ENCODE assay signal across 28 cellular contexts in the genomic region with DNA sequence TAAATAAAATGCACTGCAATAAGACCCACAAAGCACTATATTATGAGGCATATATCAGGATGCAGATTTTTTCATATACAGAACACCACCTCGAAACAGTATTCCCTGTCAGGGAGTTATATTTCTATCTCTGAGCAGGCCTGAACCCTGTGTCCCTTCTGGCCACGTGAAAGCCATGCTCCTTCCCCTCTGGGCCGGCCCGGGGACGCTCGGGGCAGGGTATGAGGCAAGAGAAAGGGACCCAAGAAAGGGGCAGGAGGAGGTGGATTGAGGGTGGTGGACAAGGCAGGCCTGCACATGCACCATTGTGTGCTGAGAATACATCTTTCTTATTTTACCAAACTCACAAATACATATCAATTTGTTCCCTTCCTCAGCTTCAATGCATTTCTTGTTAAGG.
"Had no signal": no experiment of that assay in that cellular context is flagged by ENCODE, and none has a peak within 500 bp of the region (broad histone marks: within the 10 kb centered on the region; RNA-seq: fewer than 3 reads in every experiment).

No MANE protein-coding gene starts in this region.

- H3K4me1 ChIP-seq: stomach, suprapubic skin, testis, thyroid gland, tibial artery, transverse colon, upper lobe of left lung, upper lobe of right lung, uterus, vagina had no signal

- H3K36me3 Mint-ChIP-seq: stimulated activated effector memory CD8-positive, alpha-beta T cell treated with anti-CD3 and anti-CD28 coated beads, Interleukin-12 subunit alpha, Interleukin-12 subunit beta, amount 100 ng/mL, for 72 hours; stimulated activated memory B cell treated with anti-CD40 and anti-IgM and Interleukin-4, amounts not matched to agents 10 μg/mL and 1 μg/mL and 100 μg/mL, for 72 hours; stimulated activated naive B cell treated with anti-CD40 and anti-IgM and Interleukin-4, amounts not matched to agents 10 μg/mL and 1 μg/mL and 100 μg/mL, for 72 hours; type B pancreatic cell had no signal

- H3K27ac Mint-ChIP-seq: stimulated activated effector memory CD8-positive, alpha-beta T cell treated with anti-CD3 and anti-CD28 coated beads, Interleukin-12 subunit alpha, Interleukin-12 subunit beta, amount 100 ng/mL, for 72 hours; stimulated activated memory B cell treated with anti-CD40 and anti-IgM and Interleukin-4, amounts not matched to agents 10 μg/mL and 1 μg/mL and 100 μg/mL, for 72 hours; stimulated activated naive B cell treated with anti-CD40 and anti-IgM and Interleukin-4, amounts not matched to agents 10 μg/mL and 1 μg/mL and 100 μg/mL, for 72 hours; stimulated activated naive CD8-positive, alpha-beta T cell treated with anti-CD3 and anti-CD28 coated beads, Interleukin-15, amount 100 ng/mL, for 72 hours; stimulated activated naive CD8-positive, alpha-beta T cell treated with anti-CD3 and anti-CD28 coated beads, Interleukin-15, Interleukin-2, amounts not matched to agents 100 ng/mL and 50 ng/mL, for 24 hours; type B pancreatic cell had no signal

- H3K36me3 ChIP-seq: stomach, suprapubic skin, thoracic aorta, thyroid gland, tibial artery, tibial nerve, transverse colon, upper lobe of left lung, upper lobe of right lung, uterus, vagina had no signal

- H3K27ac ChIP-seq: stomach, suprapubic skin, testis, thoracic aorta, thyroid gland, tibial artery, tibial nerve, transverse colon, upper lobe of left lung, upper lobe of right lung, uterus, vagina had no signal

- H3K9me3 ChIP-seq: stomach, suprapubic skin, testis, thoracic aorta, thyroid gland, tibial artery, tibial nerve, transverse colon, upper lobe of left lung, upper lobe of right lung, uterus, vagina had no signal

- H3K4me1 Mint-ChIP-seq: stimulated activated effector memory CD8-positive, alpha-beta T cell treated with anti-CD3 and anti-CD28 coated beads, Interleukin-12 subunit alpha, Interleukin-12 subunit beta, amount 100 ng/mL, for 72 hours; stimulated activated memory B cell treated with anti-CD40 and anti-IgM and Interleukin-4, amounts not matched to agents 10 μg/mL and 1 μg/mL and 100 μg/mL, for 72 hours; stimulated activated naive B cell treated with anti-CD40 and anti-IgM and Interleukin-4, amounts not matched to agents 10 μg/mL and 1 μg/mL and 100 μg/mL, for 72 hours; stimulated activated naive CD8-positive, alpha-beta T cell treated with anti-CD3 and anti-CD28 coated beads, Interleukin-15, amount 100 ng/mL, for 72 hours had no signal

- H3K4me3 ChIP-seq: stomach, suprapubic skin, testis, thoracic aorta, thyroid gland, tibial artery, tibial nerve, transverse colon, upper lobe of left lung, upper lobe of right lung, uterus, vagina had no signal

- H3K27me3 ChIP-seq: stomach, suprapubic skin, testis, thyroid gland, tibial artery, tibial nerve, transverse colon, upper lobe of left lung, upper lobe of right lung, uterus, vagina had no signal

- H3K9me3 Mint-ChIP-seq: stimulated activated naive CD8-positive, alpha-beta T cell treated with anti-CD3 and anti-CD28 coated beads, Interleukin-15, amount 100 ng/mL, for 72 hours; stimulated activated naive CD8-positive, alpha-beta T cell treated with anti-CD3 and anti-CD28 coated beads, Interleukin-15, Interleukin-2, amounts not matched to agents 100 ng/mL and 50 ng/mL, for 24 hours; type B pancreatic cell had no signal

- H3K27me3 Mint-ChIP-seq: stimulated activated memory B cell treated with anti-CD40 and anti-IgM and Interleukin-4, amounts not matched to agents 10 μg/mL and 1 μg/mL and 100 μg/mL, for 72 hours; stimulated activated naive B cell treated with anti-CD40 and anti-IgM and Interleukin-4, amounts not matched to agents 10 μg/mL and 1 μg/mL and 100 μg/mL, for 72 hours; stimulated activated naive CD8-positive, alpha-beta T cell treated with anti-CD3 and anti-CD28 coated beads, Interleukin-15, amount 100 ng/mL, for 72 hours had no signal

- DNase-seq: stimulated activated CD4-positive, alpha-beta T cell treated with anti-CD3 and anti-CD28 coated beads, Interleukin-2, amount 100 ng/mL, for 48 hours; stimulated activated CD4-positive, alpha-beta T cell treated with anti-CD3 and anti-CD28 coated beads, Interleukin-4, amount 100 ng/mL, for 1 hour; stimulated activated CD4-positive, alpha-beta T cell treated with anti-CD3 and anti-CD28 coated beads, Interleukin-4, amount 100 ng/mL, for 24 hours; stimulated activated CD4-positive, alpha-beta T cell treated with anti-CD3 and anti-CD28 coated beads, Interleukin-4, amount 100 ng/mL, for 4 hours; stimulated activated CD8-positive, alpha-beta memory T cell treated with anti-CD3 and anti-CD28 coated beads, Interleukin-4, amount 100 ng/mL, for 48 hours; stimulated activated naive B cell treated with anti-CD40 and anti-IgM and Interleukin-4, amounts not matched to agents 10 μg/mL and 1 μg/mL and 100 μg/mL, for 72 hours; stimulated activated naive CD4-positive, alpha-beta T cell; stimulated activated naive CD4-positive, alpha-beta T cell treated with Interleukin-2 at 50 U/mL for 16 hours; stimulated activated naive CD8-positive, alpha-beta T cell treated with anti-CD3 and anti-CD28 coated beads, Interleukin-15, amount 100 ng/mL, for 72 hours; stimulated activated naive CD8-positive, alpha-beta T cell treated with anti-CD3 and anti-CD28 coated beads, Interleukin-15, Interleukin-2, amounts not matched to agents 100 U/mL and 50 U/mL, for 24 hours; stomach; substantia nigra; testis; thyroid gland; tibial artery; transverse colon; trophoblast cell; upper lobe of right lung; uterus had no signal

- H3K4me3 Mint-ChIP-seq: stimulated activated effector memory CD8-positive, alpha-beta T cell treated with anti-CD3 and anti-CD28 coated beads, Interleukin-12 subunit alpha, Interleukin-12 subunit beta, amount 100 ng/mL, for 72 hours; stimulated activated memory B cell treated with anti-CD40 and anti-IgM and Interleukin-4, amounts not matched to agents 10 μg/mL and 1 μg/mL and 100 μg/mL, for 72 hours; stimulated activated naive B cell treated with anti-CD40 and anti-IgM and Interleukin-4, amounts not matched to agents 10 μg/mL and 1 μg/mL and 100 μg/mL, for 72 hours; stimulated activated naive CD8-positive, alpha-beta T cell treated with anti-CD3 and anti-CD28 coated beads, Interleukin-15, amount 100 ng/mL, for 72 hours; stimulated activated naive CD8-positive, alpha-beta T cell treated with anti-CD3 and anti-CD28 coated beads, Interleukin-15, Interleukin-2, amounts not matched to agents 100 ng/mL and 50 ng/mL, for 24 hours; type B pancreatic cell had no signal

- ATAC-seq: stimulated activated effector memory CD8-positive, alpha-beta T cell treated with anti-CD3 and anti-CD28 coated beads, Interleukin-12 subunit alpha, Interleukin-12 subunit beta, amount 100 ng/mL, for 72 hours; stimulated activated memory B cell treated with anti-CD40 and anti-IgM and Interleukin-4, amounts not matched to agents 10 μg/mL and 1 μg/mL and 100 μg/mL, for 72 hours; stimulated activated naive B cell treated with anti-CD40 and anti-IgM and Interleukin-4, amounts not matched to agents 10 μg/mL and 1 μg/mL and 100 μg/mL, for 72 hours; stimulated activated naive CD8-positive, alpha-beta T cell treated with anti-CD3 and anti-CD28 coated beads, Interleukin-15, amount 100 ng/mL, for 72 hours; stimulated activated naive CD8-positive, alpha-beta T cell treated with anti-CD3 and anti-CD28 coated beads, Interleukin-15, Interleukin-2, amounts not matched to agents 100 U/mL and 50 U/mL, for 24 hours; upper lobe of right lung had no signal
